ENCODE assay signal across 20 cellular contexts in the genomic region with DNA sequence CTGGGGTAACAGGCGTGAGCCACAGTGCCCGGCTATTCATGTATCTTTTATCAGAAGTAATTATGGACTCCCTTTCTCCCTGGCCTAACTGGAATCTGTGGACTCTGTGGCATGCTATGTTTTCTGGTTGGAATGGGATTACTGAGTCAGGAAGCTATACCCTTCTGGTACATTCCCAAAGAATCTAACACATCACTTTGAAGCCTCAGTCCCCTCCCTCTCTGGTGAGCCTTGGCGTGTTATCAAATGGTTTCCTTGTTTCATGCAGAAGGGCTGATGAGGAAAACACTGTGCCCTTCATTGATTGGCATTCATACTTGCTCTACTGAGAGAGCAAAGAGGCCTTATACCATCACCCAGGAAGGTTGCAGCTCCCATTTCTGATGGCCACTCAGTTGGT. TPM values are rescaled to one million over a fixed set of nuclear protein-coding genes. Genes with fewer than 3 reads are reported as not detected.
DNase-seq lines count a peak whose midpoint lies in the region; ATAC-seq and TF ChIP-seq lines count a peak whose summit lies in the region.
"Had no signal": no experiment of that assay in that cellular context is flagged by ENCODE, and none has a peak within 500 bp of the region (broad histone marks: within the 10 kb centered on the region; RNA-seq: fewer than 3 reads in every experiment).

No MANE protein-coding gene starts in this region.

- H3K27ac Mint-ChIP-seq in IgD-negative memory B cell: peak overlapping the region in 2 of 3 donors; percentile 43 to 44
- H3K27ac Mint-ChIP-seq in neural progenitor cell: no peak overlapping the region

- no peaks in the 10 kb centered on the region for H3K36me3 ChIP-seq in neural progenitor cell
- H3K36me3 ChIP-seq: BLaER1, MG63, Peyer's patch had no signal

- no peak overlapping the region for H3K4me3 Mint-ChIP-seq in IgD-negative memory B cell
- H3K4me3 Mint-ChIP-seq in neural progenitor cell: no peak overlapping the region
- H3K4me3 Mint-ChIP-seq: CD4-positive, alpha-beta memory T cell had no signal

- no peaks in the 10 kb centered on the region for H3F3A ChIP-seq in neural progenitor cell (ENCODE audit: low read depth)

- no peaks in the 10 kb centered on the region for H3K79me2 ChIP-seq in neural progenitor cell (ENCODE audit: low read depth)

- H3K4me3 ChIP-seq in dorsolateral prefrontal cortex: no peak overlapping the region
- H3K4me3 ChIP-seq in neural progenitor cell: no peak overlapping the region
- H3K4me3 ChIP-seq: BLaER1, MG63, Peyer's patch, SK-N-MC had no signal

- H3K4me1 Mint-ChIP-seq in IgD-negative memory B cell: peaks cover 2 to 10% (median 8%) of the 10 kb centered on the region in 3 donors
- H3K4me1 Mint-ChIP-seq in neural progenitor cell: no peaks in the 10 kb centered on the region
- H3K4me1 Mint-ChIP-seq: CD4-positive, alpha-beta memory T cell had no signal

- no peak overlapping the region for H3K9ac ChIP-seq in neural progenitor cell
- H3K9ac ChIP-seq: BLaER1 had no signal

- H3K9me3 Mint-ChIP-seq in IgD-negative memory B cell (no peaks in the 10 kb centered on the region), neural progenitor cell (no peaks in the 10 kb centered on the region)

- DNase-seq in AG08395 (ENCODE audit: low spot score): peak; percentile 24
- DNase-seq in dorsolateral prefrontal cortex: no peak
- peak; percentile 84 for DNase-seq in pons (ENCODE audit: low spot score)
- no peak for DNase-seq in DMS114 treated with DMSO at 0.1 percent for 48 hours (lab: John Stamatoyannopoulos, UW; ENCODE audit: unreplicated experiment)
- no peak for DNase-seq in dedifferentiated amniotic fluid mesenchymal stem cell (ENCODE audit: extremely low spot score)
- no peak for DNase-seq in neural progenitor cell (ENCODE audit: low spot score)
- DNase-seq: CD4-positive, alpha-beta memory T cell; Kasumi-1; MG63; NCI-H1048; NCI-H1436; NCI-H2029; NCI-H446; NCI-H526 treated with DMSO at 0.1 percent for 48 hours had no signal

- intact Hi-C loops in dorsolateral prefrontal cortex (cut with DNase I): no loop called here

- H3K27ac ChIP-seq in dorsolateral prefrontal cortex (peak overlapping the region in 34 of 59 donors; percentile 8 to 74 (median 46)), neural progenitor cell (no peak overlapping the region)
- H3K27ac ChIP-seq: BLaER1, SK-N-MC had no signal

- no peak for ATAC-seq in GM19397 (IDR thresholded peaks at IDR 0.05; ENCODE audit: unreplicated experiment)
- ATAC-seq: Right ventricle myocardium inferior had no signal

- no peaks in the 10 kb centered on the region for H3K4me1 ChIP-seq in neural progenitor cell

- no peaks in the 10 kb centered on the region for H3K27me3 ChIP-seq in dorsolateral prefrontal cortex
- H3K27me3 ChIP-seq in neural progenitor cell: no peaks in the 10 kb centered on the region
- H3K27me3 ChIP-seq: BLaER1, MG63, Peyer's patch had no signal

- H3K27me3 Mint-ChIP-seq in IgD-negative memory B cell: no peaks in the 10 kb centered on the region
- peaks cover 4% of the 10 kb centered on the region for H3K27me3 Mint-ChIP-seq in neural progenitor cell (ENCODE audit: insufficient read depth, low read depth)

- TF ChIP-seq CTCF in dorsolateral prefrontal cortex (IDR thresholded peaks at IDR 0.05 in 54 of 56, conservative IDR thresholded peaks at IDR 0.05 in 2 of 56; ENCODE audit: low read depth in 1 of 56, partially characterized antibody in 56 of 56) (no peak), neural progenitor cell (IDR thresholded peaks at IDR 0.05) (no peak)

- no peaks in the 10 kb centered on the region for H3K9me3 ChIP-seq in neural progenitor cell (ENCODE audit: low read depth)
- H3K9me3 ChIP-seq: BLaER1, MG63, Peyer's patch had no signal

- H3K36me3 Mint-ChIP-seq in IgD-negative memory B cell (no peaks in the 10 kb centered on the region), neural progenitor cell (no peaks in the 10 kb centered on the region)
- H3K36me3 Mint-ChIP-seq: CD4-positive, alpha-beta memory T cell had no signal

- no peaks in the 10 kb centered on the region for H4K20me1 ChIP-seq in neural progenitor cell (ENCODE audit: low read depth)
- H4K20me1 ChIP-seq: BLaER1 had no signal

- H2AFZ ChIP-seq in neural progenitor cell (replicated peaks): no peak overlapping the region

- no peak overlapping the region for H3K4me2 ChIP-seq in neural progenitor cell
- H3K4me2 ChIP-seq: BLaER1 had no signal

RNA-seq across cellular contexts. Expression of a gene that starts 22.9 kb away (rescaled TPM):
- polyA plus RNA-seq in IgD-negative memory B cell: 25.5 TPM
- total RNA-seq in dorsolateral prefrontal cortex (10 to 100 TPM in 119 of 120 experiments, 1 to 10 TPM in 1; 9.9 to 30.7 (median 18.7) TPM), neural progenitor cell (ENCODE audit: low replicate concordance) (71.0 and 120 TPM in 2 replicates)

RNA-seq across cellular contexts. Expression of a gene that starts 59.2 kb away (rescaled TPM):
- polyA plus RNA-seq in IgD-negative memory B cell: 90.0 TPM
- 100 to 1,000 TPM; 104 to 278 (median 216) TPM for total RNA-seq in dorsolateral prefrontal cortex
- 179 and 224 TPM in 2 replicates for total RNA-seq in neural progenitor cell (ENCODE audit: low replicate concordance)

Comparison
In these comparisons a context has a peak if more than half of its experiments do, and no peak if none do; other contexts are left out.
1. DNase-seq: peak in AG08395 (single experiment) and pons (single experiment); none in dorsolateral prefrontal cortex (0 of 10), DMS114 treated with DMSO at 0.1 percent for 48 hours (single experiment), dedifferentiated amniotic fluid mesenchymal stem cell (single experiment) and neural progenitor cell (single experiment).